Comparison of ENCODE assay signal across 8 cellular contexts in the genomic region with DNA sequence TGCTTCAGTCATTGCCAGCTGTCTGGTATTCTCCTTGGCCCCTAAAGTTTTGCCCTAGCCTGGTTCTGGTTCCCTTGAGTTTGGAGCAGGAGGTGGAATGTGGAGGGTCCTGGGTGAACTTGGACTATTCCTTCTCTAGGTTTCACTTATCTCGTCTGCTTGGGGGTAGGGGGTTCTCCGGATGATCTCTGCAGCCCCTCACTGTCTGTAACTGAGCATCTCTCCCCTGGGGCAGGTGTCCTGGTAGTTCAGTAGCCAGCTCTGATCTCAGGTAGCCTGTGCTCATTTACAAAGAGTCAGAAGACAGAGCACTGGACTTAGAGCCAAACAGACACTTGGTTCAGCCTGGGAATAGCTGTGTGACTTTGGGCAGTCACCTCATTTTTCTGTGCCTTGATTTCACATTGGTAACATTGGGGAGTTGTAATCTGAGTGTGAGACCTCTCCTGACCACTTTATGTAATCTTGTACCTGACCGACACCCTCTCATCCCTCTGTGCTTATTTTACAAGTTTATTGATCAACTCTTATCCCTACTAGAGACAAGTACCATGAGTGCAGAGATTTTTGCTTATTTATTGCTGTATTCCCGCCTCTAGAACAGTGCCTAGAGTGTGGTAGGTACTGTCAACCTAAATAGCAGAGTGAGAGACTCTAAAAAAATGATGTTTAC. TPM values are rescaled to one million over a fixed set of nuclear protein-coding genes. Genes with fewer than 3 reads are reported as not detected.
A peak's percentile ranks its signal among the peaks of the same experiment; 100 is the strongest.
DNase-seq lines count a peak whose midpoint lies in the region; ATAC-seq and TF ChIP-seq lines count a peak whose summit lies in the region.

No MANE protein-coding gene starts in this region.

- peak overlapping the region; percentile 53 for H3K9ac ChIP-seq in fibroblast of lung (ENCODE audit: insufficient read depth, low read length)

- TF ChIP-seq CTCF in GM12865 (IDR thresholded peaks at IDR 0.05; ENCODE audit: insufficient read depth, low read depth, low read length, missing control alignments) (no peak), Peyer's patch (IDR thresholded peaks at IDR 0.05) (no peak), fibroblast of lung (conservative IDR thresholded peaks at IDR 0.05 in 1 of 2, IDR thresholded peaks at IDR 0.05 in 1 of 2; ENCODE audit: low read depth in 1 of 2, low read length in 2 of 2) (no peak), retinal pigment epithelial cell (conservative IDR thresholded peaks at IDR 0.05; ENCODE audit: low read depth, low read length) (no peak)

- peaks cover 0 to 22% (median 4%) of the 10 kb centered on the region in 4 donors for H3K4me1 ChIP-seq in Peyer's patch
- H3K4me1 ChIP-seq in fibroblast of lung (ENCODE audit: control insufficient read depth, extremely low read depth, insufficient read depth, low read length), result peaks cover 6% of the 10 kb centered on the region

- H3K27me3 ChIP-seq in Peyer's patch (no peaks in the 10 kb centered on the region), fibroblast of lung (ENCODE audit: control insufficient read depth, insufficient read depth, low read length) (no peaks in the 10 kb centered on the region)

- no peak for TF ChIP-seq POLR2A in Peyer's patch (IDR thresholded peaks at IDR 0.05)

- no peaks in the 10 kb centered on the region for H3K36me3 ChIP-seq in Peyer's patch
- H3K36me3 ChIP-seq in fibroblast of lung (ENCODE audit: control insufficient read depth, insufficient read depth, low read length), result no peaks in the 10 kb centered on the region

- intact Hi-C loops in sciatic nerve (cut with DNase I), result no loop called here

- H3K79me2 ChIP-seq in fibroblast of lung (ENCODE audit: control insufficient read depth, insufficient read depth, low read length), result peaks cover 2% of the 10 kb centered on the region

- peak overlapping the region; percentile 78 for H2AFZ ChIP-seq in fibroblast of lung (ENCODE audit: low read length)

- H3K9me3 ChIP-seq in Peyer's patch (no peaks in the 10 kb centered on the region), fibroblast of lung (ENCODE audit: control insufficient read depth, insufficient read depth, low read depth, low read length) (no peaks in the 10 kb centered on the region)

- H3K4me2 ChIP-seq in fibroblast of lung (ENCODE audit: extremely low read depth, insufficient read depth, low read length), result peak overlapping the region; percentile 88

- H3K27ac ChIP-seq in Peyer's patch (peak overlapping the region; percentile 69 to 90 (median 88)), fibroblast of lung (ENCODE audit: insufficient read depth, low read length) (peak overlapping the region; percentile 65)

- ATAC-seq in sciatic nerve, result no peak
- no peak for ATAC-seq in GM21390 (IDR thresholded peaks at IDR 0.05; ENCODE audit: unreplicated experiment)

- H4K20me1 ChIP-seq in fibroblast of lung (ENCODE audit: control insufficient read depth, extremely low read depth, insufficient read depth, low read length), result no peaks in the 10 kb centered on the region

- no peak for DNase-seq in GM12865 (ENCODE audit: low read depth)
- DNase-seq in Peyer's patch, result no peak
- DNase-seq in fibroblast of lung (ENCODE audit: low read depth in 2 of 2), result no peak
- DNase-seq in retinal pigment epithelial cell (ENCODE audit: low read depth), result no peak
- no peak for DNase-seq in NCI-H1694 (lab: John Stamatoyannopoulos, UW)
- no peak for DNase-seq in activated effector memory CD4-positive, alpha-beta T cell treated with Interleukin-2 at 50 U/mL for 16 hours
- no peak for DNase-seq in sciatic nerve (ENCODE audit: low spot score)

- H3K4me3 ChIP-seq in GM12865 (ENCODE audit: low read depth, low read length) (peak overlapping the region; percentile 93), Peyer's patch (peak overlapping the region; percentile 64 to 95 (median 74)), fibroblast of lung (replicated peaks in 1 of 4; ENCODE audit: control extremely low read depth in 1 of 4, insufficient read depth in 1 of 4, low read depth in 3 of 4, low read length in 4 of 4) (peak overlapping the region; percentile 62 to 99 (median 78)), retinal pigment epithelial cell (ENCODE audit: low read length) (peak overlapping the region; percentile 93)

RNA-seq across cellular contexts. Expression of a gene that starts 0.8 kb away (rescaled TPM):
- total RNA-seq in Peyer's patch (10 to 100 TPM in 2 of 4 donors, 1 to 10 TPM in 2; 8.1 to 20.6 (median 10.2) TPM), fibroblast of lung (9.2 and 13.7 TPM in 2 replicates), sciatic nerve (8.4 TPM)
- polyA plus RNA-seq in fibroblast of lung, result 3.0 and 5.0 TPM in 2 replicates
- 3.0 and 4.8 TPM in 2 replicates for polyA plus RNA-seq in fibroblast of lung (2012)
- polyA minus RNA-seq in fibroblast of lung (ENCODE audit: low replicate concordance), result 7.5 and 8.3 TPM in 2 replicates

RNA-seq across cellular contexts. Expression of a gene that starts 31.6 kb away (rescaled TPM):
- total RNA-seq in Peyer's patch (100 to 1,000 TPM in 3 of 4 donors, 10 to 100 TPM in 1; 66.0 to 221 (median 144) TPM), fibroblast of lung (60.9 and 103 TPM in 2 replicates), sciatic nerve (206 TPM)
- polyA plus RNA-seq in fibroblast of lung, result 45.5 and 51.7 TPM in 2 replicates
- polyA plus RNA-seq in fibroblast of lung (2012), result 75.7 and 89.5 TPM in 2 replicates
- 220 and 377 TPM in 2 replicates for polyA minus RNA-seq in fibroblast of lung (ENCODE audit: low replicate concordance)
